In genomic region chr16:24635900-24636610, GRCh38 we compare ENCODE assay signal across 8 cellular contexts.
DNase-seq lines count a peak whose midpoint lies in the region; ATAC-seq and TF ChIP-seq lines count a peak whose summit lies in the region.

No MANE protein-coding gene starts in this region.

- DNase-seq in GM23248 (peak; percentile 90), Peyer's patch (peak; percentile 23 to 77 (median 56)), foreskin keratinocyte (peak; percentile 56 to 79), sigmoid colon (peak; percentile 91), HEK293T (ENCODE audit: extremely low spot score) (no peak), OCI-LY7 (ENCODE audit: low spot score) (no peak)

- CTCF ChIA-PET in HEK293T (lab: Yijun Ruan, JAX) (no interaction called here), OCI-LY7 (lab: Charles Lee; ENCODE audit: unreplicated experiment) (no interaction called here)

- peaks cover 21% of the 10 kb centered on the region for H3F3A ChIP-seq in GM23248 (ENCODE audit: insufficient read depth)

- H3K4me1 ChIP-seq in GM23248 (ENCODE audit: insufficient read depth) (peaks cover 15% of the 10 kb centered on the region), Peyer's patch (peaks cover 0 to 6% (median 0%) of the 10 kb centered on the region in 4 donors), foreskin keratinocyte (peaks cover 11% of the 10 kb centered on the region), sigmoid colon (peaks cover 0 to 20% (median 17%) of the 10 kb centered on the region in 4 donors), OCI-LY7 (ENCODE audit: insufficient read depth, low read length, poor library complexity, severe bottlenecking) (no peaks in the 10 kb centered on the region)

- no TSS peak for BruUV-seq in OCI-LY7 (replicated peaks; lab: Mats Ljungman, UMichigan)

- 1 to 4% methylated on average over 6 of the region's 6 CpGs for WGBS in GM23248 (ENCODE audit: low coverage in 1 of 2, low lambda C conversion rate in 2 of 2, missing lambda C conversion rate in 2 of 2), 2 experiments
- WGBS in sigmoid colon, 2 donors = 24 to 49% methylated on average over 6 of the region's 6 CpGs

- no peaks in the 10 kb centered on the region for H4K20me1 ChIP-seq in GM23248 (ENCODE audit: insufficient read depth)
- no peaks in the 10 kb centered on the region for H4K20me1 ChIP-seq in OCI-LY7 (ENCODE audit: insufficient read depth, low read length)

- no peak for TF ChIP-seq CTCF in Peyer's patch (IDR thresholded peaks at IDR 0.05)
- TF ChIP-seq CTCF in foreskin keratinocyte (conservative IDR thresholded peaks at IDR 0.05) = no peak
- no peak for TF ChIP-seq CTCF in sigmoid colon (IDR thresholded peaks at IDR 0.05)
- no peak for TF ChIP-seq CTCF in OCI-LY7 (conservative IDR thresholded peaks at IDR 0.05; ENCODE audit: low read length)

- H3K36me3 ChIP-seq in GM23248 (ENCODE audit: low read depth) (no peaks in the 10 kb centered on the region), Peyer's patch (no peaks in the 10 kb centered on the region), sigmoid colon (no peaks in the 10 kb centered on the region), OCI-LY7 (ENCODE audit: insufficient read depth, low read length) (no peaks in the 10 kb centered on the region)

- H3K27me3 ChIP-seq in GM23248 (replicated peaks; ENCODE audit: insufficient read depth) (no peaks in the 10 kb centered on the region), Peyer's patch (no peaks in the 10 kb centered on the region), foreskin keratinocyte (no peaks in the 10 kb centered on the region), sigmoid colon (no peaks in the 10 kb centered on the region)

- H3K27ac ChIP-seq in GM23248 (peak overlapping the region; percentile 67), Peyer's patch (no peak overlapping the region), foreskin keratinocyte (no peak overlapping the region), sigmoid colon (peak overlapping the region in 3 of 4 donors; percentile 26 to 61 (median 42)), OCI-LY7 (ENCODE audit: low read depth, low read length, poor library complexity, severe bottlenecking) (no peak overlapping the region)

- H3K4me2 ChIP-seq in GM23248 (ENCODE audit: unreplicated experiment) (peak overlapping the region; percentile 59), OCI-LY7 (ENCODE audit: low read length) (no peak overlapping the region)

- intact Hi-C loops in sigmoid colon (cut with DNase I) = no loop called here
- intact Hi-C loops in OCI-LY7 (cut with micrococcal nuclease; ENCODE audit: unreplicated experiment) = no loop called here

- no peak overlapping the region for H2AFZ ChIP-seq in GM23248
- no peak overlapping the region for H2AFZ ChIP-seq in OCI-LY7 (ENCODE audit: low read length)

- POLR2A ChIA-PET in HEK293T (lab: Yijun Ruan, JAX) = no interaction called here
- POLR2A ChIA-PET in OCI-LY7 (lab: Charles Lee) = interaction anchor here (0.6 to 0.7 kb wide), 2 partner anchors 209 to 384 kb away, joined by 3 to 4 read pairs; no protein-coding TSS in a partner anchor

- H3K4me3 ChIP-seq in GM23248 (peak overlapping the region; percentile 28), Peyer's patch (no peak overlapping the region), sigmoid colon (no peak overlapping the region), OCI-LY7 (ENCODE audit: low read depth, low read length, poor library complexity, severe bottlenecking) (no peak overlapping the region)

- no peak for TF ChIP-seq EP300 in sigmoid colon (IDR thresholded peaks at IDR 0.05)

- H3K9ac ChIP-seq in GM23248 = peak overlapping the region; percentile 32

- TF ChIP-seq POLR2A in Peyer's patch (IDR thresholded peaks at IDR 0.05) = no peak
- TF ChIP-seq POLR2A in sigmoid colon (IDR thresholded peaks at IDR 0.05) = no peak

- in situ Hi-C loops in GM23248 (cut with MboI) = no loop called here

- ATAC-seq in foreskin keratinocyte (peak; percentile 60), HG03457 (IDR thresholded peaks at IDR 0.05; ENCODE audit: unreplicated experiment) (no peak), GM21423 (IDR thresholded peaks at IDR 0.05; ENCODE audit: unreplicated experiment) (no peak)

- H3K79me2 ChIP-seq in GM23248 (ENCODE audit: insufficient read depth) (no peaks in the 10 kb centered on the region), OCI-LY7 (ENCODE audit: insufficient read depth, low read depth, low read length) (no peaks in the 10 kb centered on the region)

- H3K9me2 ChIP-seq in GM23248 (ENCODE audit: insufficient read depth) (no peaks in the 10 kb centered on the region), OCI-LY7 (ENCODE audit: insufficient read depth, low read length) (no peaks in the 10 kb centered on the region)

- H3K9me3 ChIP-seq in GM23248 (ENCODE audit: low read depth) (no peaks in the 10 kb centered on the region), Peyer's patch (no peaks in the 10 kb centered on the region), sigmoid colon (no peaks in the 10 kb centered on the region), OCI-LY7 (ENCODE audit: low read length) (no peaks in the 10 kb centered on the region)

TF ChIP-seq in HEK293T, 16 proteins besides CTCF, POLR2A, EP300 and RAD21:
- TF ChIP-seq SUZ12 (IDR thresholded peaks at IDR 0.05) = no peak
- TF ChIP-seq NFRKB (IDR thresholded peaks at IDR 0.05) = no peak
- TF ChIP-seq SP1 (IDR thresholded peaks at IDR 0.05) = no peak
- TF ChIP-seq ELF4 (IDR thresholded peaks at IDR 0.05) = no peak
- no peak for TF ChIP-seq FOXK2 (IDR thresholded peaks at IDR 0.05)
- TF ChIP-seq ZNF384 (IDR thresholded peaks at IDR 0.05) = no peak
- no peak for TF ChIP-seq TARDBP (IDR thresholded peaks at IDR 0.05)
- no peak for TF ChIP-seq LEF1 (IDR thresholded peaks at IDR 0.05; ENCODE audit: borderline replicate concordance)
- no peak for TF ChIP-seq FOXM1 (IDR thresholded peaks at IDR 0.05; ENCODE audit: borderline replicate concordance)
- no peak for TF ChIP-seq ARNT (IDR thresholded peaks at IDR 0.05)

Comparison
In these comparisons a context has a peak if more than half of its experiments do, and no peak if none do; other contexts are left out.
1. DNase-seq: peak in GM23248 (single experiment), Peyer's patch (3 of 3), foreskin keratinocyte (2 of 2) and sigmoid colon (single experiment); none in HEK293T (single experiment) and OCI-LY7 (single experiment).
2. H3K27ac ChIP-seq: peak in GM23248 (single experiment) and sigmoid colon (3 of 4); none in Peyer's patch (0 of 4), foreskin keratinocyte (single experiment) and OCI-LY7 (single experiment).